19 cellular contexts compared by ENCODE assay signal in genomic region chr1:15692121-15692682, GRCh38. TPM values are rescaled to one million over a fixed set of nuclear protein-coding genes. Genes with fewer than 3 reads are reported as not detected.
A peak's percentile ranks its signal among the peaks of the same experiment; 100 is the strongest.
DNase-seq lines count a peak whose midpoint lies in the region; ATAC-seq, FAIRE-seq and TF ChIP-seq lines count a peak whose summit lies in the region.
"Had no signal": no experiment of that assay in that cellular context is flagged by ENCODE, and none has a peak within 500 bp of the region (broad histone marks: within the 10 kb centered on the region; RNA-seq: fewer than 3 reads in every experiment).

No MANE protein-coding gene starts in this region.

- peak; percentile 87 for FAIRE-seq in K562 (lab: Jason Lieb, UNC)
- FAIRE-seq: bronchial epithelial cell, pancreas had no signal

- DNase-seq in activated naive CD4-positive, alpha-beta T cell treated with Interleukin-2 at 50 U/mL for 16 hours: no peak
- DNase-seq in K562 (ENCODE audit: extremely low read depth in 1 of 4, low spot score in 3 of 4) (peak; percentile 59 to 89 (median 74)), left lobe of liver (ENCODE audit: low spot score) (no peak), DMS53 treated with DMSO at 0.1 percent for 48 hours (lab: John Stamatoyannopoulos, UW; ENCODE audit: unreplicated experiment) (no peak), COR-L47 (lab: John Stamatoyannopoulos, UW) (no peak)
- no peak for DNase-seq in stimulated activated naive B cell treated with anti-CD40 and anti-IgM and Interleukin-4, amounts not matched to agents 10 μg/mL and 1 μg/mL and 100 μg/mL, for 72 hours
- DNase-seq: DMS 273 treated with DMSO at 0.1 percent for 48 hours; hippocampal formation; left lung; SK-N-SH; stimulated activated CD4-positive, alpha-beta T cell treated with anti-CD3 and anti-CD28 coated beads, Interleukin-15, amount 100 ng/mL, for 24 hours; upper lobe of left lung had no signal

- no peaks in the 10 kb centered on the region for H3K9me1 ChIP-seq in K562 (ENCODE audit: control insufficient read depth, insufficient read depth, low read length)

- TF ChIP-seq RAD21 in K562 (CRISPR knock-in tag; conservative IDR thresholded peaks at IDR 0.05 in 1 of 2, IDR thresholded peaks at IDR 0.05 in 1 of 2): 0 out of 4 replicates have a peak, but pooled peaks of 1 of the 2 experiments have one; percentile 4

- ATAC-seq in K562 (peak; percentile 97), left lobe of liver (peak; percentile 73), HG03196 (IDR thresholded peaks at IDR 0.05; ENCODE audit: unreplicated experiment) (no peak)
- ATAC-seq in stimulated activated naive B cell treated with anti-CD40 and anti-IgM and Interleukin-4, amounts not matched to agents 10 μg/mL and 1 μg/mL and 100 μg/mL, for 72 hours (replicated peaks): no peak
- ATAC-seq: activated T-helper 17 cell treated with anti-CD3 and anti-CD28 coated beads, Interleukin-2, amount 50 U/mL, for 72 hours had no signal

- in situ Hi-C loops in K562 (cut with MboI): no loop called here

- H4K20me1 ChIP-seq in K562 (replicated peaks; ENCODE audit: control insufficient read depth, insufficient read depth, low read length): no peaks in the 10 kb centered on the region; the same call in 1 of the 2 replicates

- peak overlapping the region; percentile 48 to 66; a peak in 3 of 4 replicates for H3K9ac ChIP-seq in K562 (ENCODE audit: insufficient read depth in 1 of 2, low read depth in 2 of 2, low read length in 2 of 2)
- H3K9ac ChIP-seq: SK-N-SH had no signal

- BruUV-seq in K562 (replicated peaks; lab: Mats Ljungman, UMichigan): no TSS peak

- POLR2A ChIA-PET in K562 (lab: Yijun Ruan, JAX): interaction anchor here (0.6 to 1.7 kb wide), 4 partner anchors 11 to 249 kb away, joined by 3 to 8 read pairs (median 4); no protein-coding TSS in a partner anchor

- TF ChIP-seq EP300 in K562 (IDR thresholded peaks at IDR 0.05; ENCODE audit: low read length): no peak

- TF ChIP-seq POLR2A in K562 (conservative IDR thresholded peaks at IDR 0.05): no peak

- intact Hi-C loops in K562 (cut with micrococcal nuclease): no loop called here

- H3K9me3 ChIP-seq in K562 (replicated peaks; ENCODE audit: control insufficient read depth, insufficient read depth, low read depth, low read length): no peaks in the 10 kb centered on the region; the same call in 1 of the 2 replicates
- H3K9me3 ChIP-seq: left lung, pancreas, SK-N-SH, upper lobe of left lung had no signal

- no peaks in the 10 kb centered on the region for H3K9me3 Mint-ChIP-seq in activated naive CD4-positive, alpha-beta T cell treated with anti-CD3 and anti-CD28 coated beads, Interleukin-2, amount 50 U/mL, for 24 hours
- peaks cover 0 to 2% of the 10 kb centered on the region in 2 donors for H3K9me3 Mint-ChIP-seq in stimulated activated naive B cell treated with anti-CD40 and anti-IgM and Interleukin-4, amounts not matched to agents 10 μg/mL and 1 μg/mL and 100 μg/mL, for 72 hours
- H3K9me3 Mint-ChIP-seq: activated T-helper 17 cell treated with anti-CD3 and anti-CD28 coated beads, Interleukin-2, amount 50 U/mL, for 72 hours had no signal

- peak overlapping the region; percentile 84 for H3K27ac Mint-ChIP-seq in activated naive CD4-positive, alpha-beta T cell treated with anti-CD3 and anti-CD28 coated beads, Interleukin-2, amount 50 U/mL, for 24 hours
- H3K27ac Mint-ChIP-seq in stimulated activated naive B cell treated with anti-CD40 and anti-IgM and Interleukin-4, amounts not matched to agents 10 μg/mL and 1 μg/mL and 100 μg/mL, for 72 hours: peak overlapping the region; percentile 87
- H3K27ac Mint-ChIP-seq: activated T-helper 17 cell treated with anti-CD3 and anti-CD28 coated beads, Interleukin-2, amount 50 U/mL, for 72 hours had no signal

- WGBS in K562 (ENCODE audit: insufficient coverage, low coverage, missing lambda C conversion rate): 2% methylated on average over 5 of the region's 5 CpGs

- peaks cover 6% of the 10 kb centered on the region for H3K36me3 Mint-ChIP-seq in activated naive CD4-positive, alpha-beta T cell treated with anti-CD3 and anti-CD28 coated beads, Interleukin-2, amount 50 U/mL, for 24 hours
- H3K36me3 Mint-ChIP-seq in stimulated activated naive B cell treated with anti-CD40 and anti-IgM and Interleukin-4, amounts not matched to agents 10 μg/mL and 1 μg/mL and 100 μg/mL, for 72 hours: peaks cover 26 to 39% of the 10 kb centered on the region in 2 donors

- H2AFZ ChIP-seq in K562 (ENCODE audit: low read depth, low read length): peak overlapping the region; percentile 60

- no peak overlapping the region; the same call in 1 of the 2 replicates for H3K4me3 ChIP-seq in K562
- H3K4me3 ChIP-seq: left lung, pancreas, upper lobe of left lung had no signal

- peaks cover 75% of the 10 kb centered on the region for H3K79me2 ChIP-seq in K562 (ENCODE audit: control insufficient read depth, insufficient read depth, low read length)

- peaks cover 53% of the 10 kb centered on the region for H3K36me3 ChIP-seq in K562 (ENCODE audit: control insufficient read depth, insufficient read depth, low read length)
- H3K36me3 ChIP-seq: pancreas had no signal

- H3K27me3 ChIP-seq in K562 (ENCODE audit: control insufficient read depth in 2 of 2, insufficient read depth in 2 of 2, low read length in 2 of 2): no peaks in the 10 kb centered on the region
- H3K27me3 ChIP-seq: left lung, pancreas, upper lobe of left lung had no signal

- CTCF ChIA-PET in K562 (lab: Yijun Ruan, JAX; ENCODE audit: low intra/inter-chr PET ratio): no interaction called here

- peaks cover 55% of the 10 kb centered on the region for H3K4me1 Mint-ChIP-seq in activated naive CD4-positive, alpha-beta T cell treated with anti-CD3 and anti-CD28 coated beads, Interleukin-2, amount 50 U/mL, for 24 hours
- H3K4me1 Mint-ChIP-seq in stimulated activated naive B cell treated with anti-CD40 and anti-IgM and Interleukin-4, amounts not matched to agents 10 μg/mL and 1 μg/mL and 100 μg/mL, for 72 hours: peaks cover 46 to 74% of the 10 kb centered on the region in 2 donors

- no peaks in the 10 kb centered on the region for H3K27me3 Mint-ChIP-seq in activated naive CD4-positive, alpha-beta T cell treated with anti-CD3 and anti-CD28 coated beads, Interleukin-2, amount 50 U/mL, for 24 hours
- no peaks in the 10 kb centered on the region for H3K27me3 Mint-ChIP-seq in stimulated activated naive B cell treated with anti-CD40 and anti-IgM and Interleukin-4, amounts not matched to agents 10 μg/mL and 1 μg/mL and 100 μg/mL, for 72 hours
- H3K27me3 Mint-ChIP-seq: activated T-helper 17 cell treated with anti-CD3 and anti-CD28 coated beads, Interleukin-2, amount 50 U/mL, for 72 hours had no signal

- H3K4me2 ChIP-seq in K562 (ENCODE audit: insufficient read depth, low read length): peak overlapping the region; percentile 65
- H3K4me2 ChIP-seq: SK-N-SH had no signal

- no peak overlapping the region for H3K4me3 Mint-ChIP-seq in activated naive CD4-positive, alpha-beta T cell treated with anti-CD3 and anti-CD28 coated beads, Interleukin-2, amount 50 U/mL, for 24 hours
- H3K4me3 Mint-ChIP-seq in stimulated activated naive B cell treated with anti-CD40 and anti-IgM and Interleukin-4, amounts not matched to agents 10 μg/mL and 1 μg/mL and 100 μg/mL, for 72 hours: peak overlapping the region; percentile 11 to 15
- H3K4me3 Mint-ChIP-seq: activated T-helper 17 cell treated with anti-CD3 and anti-CD28 coated beads, Interleukin-2, amount 50 U/mL, for 72 hours had no signal

- H3K27ac ChIP-seq in K562 (ENCODE audit: extremely low read depth, low read depth, low read length): peak overlapping the region; percentile 63
- H3K27ac ChIP-seq: epithelial cell of prostate, pancreas had no signal

- TF ChIP-seq CTCF in K562 (IDR thresholded peaks at IDR 0.05 in 2 of 3, conservative IDR thresholded peaks at IDR 0.05 in 1 of 3; ENCODE audit: insufficient read depth in 2 of 3, low read depth in 1 of 3, low read length in 3 of 3): no peak

- peaks cover 13 to 22% of the 10 kb centered on the region in 2 experiments; a peak in 4 of 5 replicates for H3K4me1 ChIP-seq in K562 (replicated peaks in 1 of 2; ENCODE audit: control insufficient read depth in 2 of 2, insufficient read depth in 2 of 2, low read length in 2 of 2)

RNA-seq across cellular contexts. Expression of gene PLEKHM2, which starts 8.1 kb away (rescaled TPM):
- total RNA-seq in K562 (2011; cell fraction: chromatin; rRNA removed; ENCODE audit: low replicate concordance): 33.4 and 106 TPM in 2 replicates
- total RNA-seq in K562 (2011; cell fraction: nucleolus; rRNA removed): 69.5 and 71.2 TPM in 2 replicates
- total RNA-seq in K562 (2011; cell fraction: nucleoplasm; rRNA removed): 36.4 and 44.3 TPM in 2 replicates
- total RNA-seq in K562 (2014; rRNA removed) (28.6 and 36.7 TPM in 2 replicates), K562 (2014; rRNA removed; fragmentation: Illumina TruSeq; extraction: Trizol) (7.8 and 15.6 TPM in 2 replicates), K562 (2015; rRNA removed; fragmentation: Illumina TruSeq; extraction: Trizol) (33.2 and 34.3 TPM in 2 replicates), K562 (2021) (63.7 and 65.3 TPM in 2 replicates), left lobe of liver (22.0 TPM)
- polyA plus RNA-seq in K562 (2011; rRNA removed) (34.9 and 54.1 TPM in 2 replicates), K562 (2014; fragmentation: Illumina TruSeq; extraction: Trizol) (35.1 and 47.8 TPM in 2 replicates), K562 (2014; fragmentation: Nextera tagmentation; extraction: Ambion mirVana) (under 1 TPM; 0.27 to 0.78 TPM), K562 (2014; rRNA removed) (41.1 and 42.7 TPM in 2 replicates)
- polyA plus RNA-seq in K562 (2011; cell fraction: cytosol; rRNA removed): 50.7 and 63.4 TPM in 2 replicates
- 122 and 150 TPM in 2 replicates for polyA plus RNA-seq in K562 (2011; cell fraction: nucleus; rRNA removed)
- polyA plus RNA-seq in K562 (2012): 43.7 and 66.8 TPM in 2 replicates
- 17.2 and 24.3 TPM in 2 replicates for polyA minus RNA-seq in K562 (2011; rRNA and poly(A)+ RNA removed)
- polyA minus RNA-seq in K562 (2011; cell fraction: cytosol; rRNA and poly(A)+ RNA removed): 35.5 and 58.1 TPM in 2 replicates
- polyA minus RNA-seq in K562 (2011; cell fraction: nucleus; rRNA and poly(A)+ RNA removed): 17.6 and 24.7 TPM in 2 replicates

RNA-seq across cellular contexts. Expression of gene SLC25A34, which starts 43.9 kb away (rescaled TPM):
- total RNA-seq in K562 (2011; cell fraction: chromatin; rRNA removed; ENCODE audit: low replicate concordance): 0.86 and 1.9 TPM in 2 replicates
- 1.1 and 1.8 TPM in 2 replicates for total RNA-seq in K562 (2011; cell fraction: nucleolus; rRNA removed)
- 1.1 and 1.6 TPM in 2 replicates for total RNA-seq in K562 (2011; cell fraction: nucleoplasm; rRNA removed)
- total RNA-seq in K562 (2014; rRNA removed): 0.41 and 0.78 TPM in 2 replicates
- total RNA-seq in K562 (2014; rRNA removed; fragmentation: Illumina TruSeq; extraction: Trizol): 0.06 and 0.11 TPM in 2 replicates
- 0.26 and 0.43 TPM in 2 replicates for total RNA-seq in K562 (2015; rRNA removed; fragmentation: Illumina TruSeq; extraction: Trizol)
- total RNA-seq in K562 (2021): 0.13 and 0.16 TPM in 2 replicates
- 0.24 and 0.31 TPM in 2 replicates for polyA plus RNA-seq in K562 (2011; rRNA removed)
- 0.18 and 0.34 TPM in 2 replicates for polyA plus RNA-seq in K562 (2011; cell fraction: cytosol; rRNA removed)
- 0.94 and 1.9 TPM in 2 replicates for polyA plus RNA-seq in K562 (2011; cell fraction: nucleus; rRNA removed)
- 0.25 and 0.55 TPM in 2 replicates for polyA plus RNA-seq in K562 (2012)
- 0.16 and 0.21 TPM in 2 replicates for polyA plus RNA-seq in K562 (2014; fragmentation: Illumina TruSeq; extraction: Trizol)
- under 1 TPM; 0.01 to 0.03 TPM for polyA plus RNA-seq in K562 (2014; fragmentation: Nextera tagmentation; extraction: Ambion mirVana)
- polyA plus RNA-seq in K562 (2014; rRNA removed): 0.22 and 0.57 TPM in 2 replicates
- 0.12 and 0.35 TPM in 2 replicates for polyA minus RNA-seq in K562 (2011; rRNA and poly(A)+ RNA removed)
- not detected in 2 replicates for polyA minus RNA-seq in K562 (2011; cell fraction: cytosol; rRNA and poly(A)+ RNA removed)
- 0.40 and 0.78 TPM in 2 replicates for polyA minus RNA-seq in K562 (2011; cell fraction: nucleus; rRNA and poly(A)+ RNA removed)
- 12.3 TPM for total RNA-seq in left lobe of liver

RNA-seq across cellular contexts. Expression of gene TMEM82, which starts 50.1 kb away (rescaled TPM):
- total RNA-seq in K562 (2011; cell fraction: chromatin; rRNA removed; ENCODE audit: low replicate concordance): not detected in 2 replicates
- total RNA-seq in K562 (2011; cell fraction: nucleolus; rRNA removed): not detected in 2 replicates
- total RNA-seq in K562 (2011; cell fraction: nucleoplasm; rRNA removed): not detected in 2 replicates
- total RNA-seq in K562 (2014; rRNA removed) (not detected in 2 replicates), K562 (2014; rRNA removed; fragmentation: Illumina TruSeq; extraction: Trizol) (not detected in 2 replicates), K562 (2015; rRNA removed; fragmentation: Illumina TruSeq; extraction: Trizol) (not detected in 2 replicates), K562 (2021) (not detected in 2 replicates), left lobe of liver (33.0 TPM)
- polyA plus RNA-seq in K562 (2011; rRNA removed) (not detected in 2 replicates), K562 (2014; fragmentation: Illumina TruSeq; extraction: Trizol) (not detected in 2 replicates), K562 (2014; fragmentation: Nextera tagmentation; extraction: Ambion mirVana) (not detected), K562 (2014; rRNA removed) (not detected in 2 replicates)
- not detected in 2 replicates for polyA plus RNA-seq in K562 (2011; cell fraction: cytosol; rRNA removed)
- polyA plus RNA-seq in K562 (2011; cell fraction: nucleus; rRNA removed): not detected in 2 replicates
- polyA plus RNA-seq in K562 (2012): not detected in 2 replicates
- not detected in 2 replicates for polyA minus RNA-seq in K562 (2011; rRNA and poly(A)+ RNA removed)
- not detected in 2 replicates for polyA minus RNA-seq in K562 (2011; cell fraction: cytosol; rRNA and poly(A)+ RNA removed)
- polyA minus RNA-seq in K562 (2011; cell fraction: nucleus; rRNA and poly(A)+ RNA removed): not detected in 2 replicates
- total RNA-seq: activated T-helper 17 cell treated with anti-CD3 and anti-CD28 coated beads, Interleukin-2, amount 50 U/mL, for 72 hours; bronchial epithelial cell; left lung; pancreas; upper lobe of left lung had no signal
- polyA plus RNA-seq: AG04450, pancreas, SK-N-SH had no signal

Comparison
In these comparisons a context has a peak if more than half of its experiments do, and no peak if none do; other contexts are left out.
1. DNase-seq: peak in K562 (4 of 4); none in activated naive CD4-positive, alpha-beta T cell treated with Interleukin-2 at 50 U/mL for 16 hours (single experiment), left lobe of liver (single experiment), stimulated activated naive B cell treated with anti-CD40 and anti-IgM and Interleukin-4, amounts not matched to agents 10 μg/mL and 1 μg/mL and 100 μg/mL, for 72 hours (single experiment), DMS53 treated with DMSO at 0.1 percent for 48 hours (single experiment) and COR-L47 (single experiment).
2. ATAC-seq: peak in K562 (single experiment) and left lobe of liver (single experiment); none in stimulated activated naive B cell treated with anti-CD40 and anti-IgM and Interleukin-4, amounts not matched to agents 10 μg/mL and 1 μg/mL and 100 μg/mL, for 72 hours (0 of 2) and HG03196 (single experiment).
3. RNA of gene TMEM82, which starts 50.1 kb away (total RNA-seq): 33.0 TPM in left lobe of liver (single experiment); not detected in K562; every median in the first group is over 10 times any median in the second.